In genomic region chr15:89801471-89802205, GRCh38 we compare ENCODE assay signal across 20 cellular contexts. TPM values are rescaled to one million over a fixed set of nuclear protein-coding genes. Genes with fewer than 3 reads are reported as not detected.
"Had no signal": no experiment of that assay in that cellular context is flagged by ENCODE, and none has a peak within 500 bp of the region (broad histone marks: within the 10 kb centered on the region; RNA-seq: fewer than 3 reads in every experiment).

No MANE protein-coding gene starts in this region.

- H3K4me3 ChIP-seq: ascending aorta, coronary artery, esophagus muscularis mucosa, gastroesophageal sphincter, neural progenitor cell, thoracic aorta had no signal

- H3K4me2 ChIP-seq: neural progenitor cell had no signal

- H3K9ac ChIP-seq: neural progenitor cell, parathyroid adenoma had no signal

- H3K9me3 ChIP-seq: esophagus muscularis mucosa, thoracic aorta had no signal

- H3K36me3 Mint-ChIP-seq: neural progenitor cell; stimulated activated memory B cell treated with anti-CD40 and anti-IgM and Interleukin-4, amounts not matched to agents 10 μg/mL and 1 μg/mL and 100 μg/mL, for 72 hours had no signal

- H3K27me3 ChIP-seq: ascending aorta, heart left ventricle, neural progenitor cell had no signal

- H3K79me2 ChIP-seq: parathyroid adenoma had no signal

- H3K4me3 Mint-ChIP-seq: activated CD4-positive, alpha-beta T cell treated with anti-CD3 and anti-CD28 coated beads, Interleukin-2, amount 10 ng/mL, durations not matched to agents 24 days and 14 days; activated CD8-positive, alpha-beta T cell treated with anti-CD3 and anti-CD28 coated beads for 36 hours; activated T-helper 17 cell treated with anti-CD3 and anti-CD28 coated beads, Interleukin-2, amount 50 U/mL, for 72 hours; naive thymus-derived CD4-positive, alpha-beta T cell; neural progenitor cell; stimulated activated memory B cell treated with anti-CD40 and anti-IgM and Interleukin-4, amounts not matched to agents 10 μg/mL and 1 μg/mL and 100 μg/mL, for 72 hours had no signal

- H3K27ac Mint-ChIP-seq: activated CD4-positive, alpha-beta T cell treated with anti-CD3 and anti-CD28 coated beads, Interleukin-2, amount 10 ng/mL, durations not matched to agents 24 days and 14 days; activated CD8-positive, alpha-beta T cell treated with anti-CD3 and anti-CD28 coated beads for 36 hours; activated T-helper 17 cell treated with anti-CD3 and anti-CD28 coated beads, Interleukin-2, amount 50 U/mL, for 72 hours; naive thymus-derived CD4-positive, alpha-beta T cell; stimulated activated memory B cell treated with anti-CD40 and anti-IgM and Interleukin-4, amounts not matched to agents 10 μg/mL and 1 μg/mL and 100 μg/mL, for 72 hours had no signal

- H3K36me3 ChIP-seq: ascending aorta, gastroesophageal sphincter, neural progenitor cell, thoracic aorta had no signal

- H3K9me3 Mint-ChIP-seq: activated CD4-positive, alpha-beta T cell treated with anti-CD3 and anti-CD28 coated beads, Interleukin-2, amount 10 ng/mL, durations not matched to agents 24 days and 14 days; neural progenitor cell; stimulated activated memory B cell treated with anti-CD40 and anti-IgM and Interleukin-4, amounts not matched to agents 10 μg/mL and 1 μg/mL and 100 μg/mL, for 72 hours had no signal

- H2AFZ ChIP-seq: neural progenitor cell, parathyroid adenoma had no signal

- H3K27me3 Mint-ChIP-seq: activated CD4-positive, alpha-beta T cell treated with anti-CD3 and anti-CD28 coated beads, Interleukin-2, amount 10 ng/mL, durations not matched to agents 24 days and 14 days had no signal

- DNase-seq: activated CD4-positive, alpha-beta T cell treated with anti-CD3 and anti-CD28 coated beads, Interleukin-2, amount 10 ng/mL, durations not matched to agents 24 days and 14 days; activated CD4-positive, CD25-positive, alpha-beta regulatory T cell; activated CD8-positive, alpha-beta T cell treated with anti-CD3 and anti-CD28 coated beads for 36 hours; activated naive CD4-positive, alpha-beta T cell; activated T-cell treated with anti-CD3 and anti-CD28 coated beads, Interleukin-2, amount 50 U/mL, for 1 hour; effector CD8-positive, alpha-beta T cell; mesenchymal stem cell; naive thymus-derived CD4-positive, alpha-beta T cell; stimulated activated CD4-positive, alpha-beta T cell treated with anti-CD3 and anti-CD28 coated beads, Interleukin-4, amount 100 ng/mL, for 4 hours had no signal

- H3K4me1 ChIP-seq: ascending aorta, esophagus muscularis mucosa, gastroesophageal sphincter, heart left ventricle, neural progenitor cell, parathyroid adenoma had no signal

- H3K4me1 Mint-ChIP-seq: activated CD4-positive, alpha-beta T cell treated with anti-CD3 and anti-CD28 coated beads, Interleukin-2, amount 10 ng/mL, durations not matched to agents 24 days and 14 days; activated T-helper 17 cell treated with anti-CD3 and anti-CD28 coated beads, Interleukin-2, amount 50 U/mL, for 72 hours had no signal

- H3K27ac ChIP-seq: ascending aorta, coronary artery, esophagus muscularis mucosa, gastroesophageal sphincter, neural progenitor cell, parathyroid adenoma, thoracic aorta had no signal

- ATAC-seq: activated CD8-positive, alpha-beta T cell treated with anti-CD3 and anti-CD28 coated beads for 36 hours; activated T-helper 17 cell treated with anti-CD3 and anti-CD28 coated beads, Interleukin-2, amount 50 U/mL, for 72 hours; gastroesophageal sphincter; naive thymus-derived CD4-positive, alpha-beta T cell; sciatic nerve; stimulated activated memory B cell treated with anti-CD40 and anti-IgM and Interleukin-4, amounts not matched to agents 10 μg/mL and 1 μg/mL and 100 μg/mL, for 72 hours had no signal

RNA-seq across cellular contexts. Expression of gene MESP2, which starts 25.5 kb away (rescaled TPM):
- polyA plus RNA-seq: naive thymus-derived CD4-positive, alpha-beta T cell had no signal
